Comparison of ENCODE assay signal across 1 cellular context in the genomic region with DNA sequence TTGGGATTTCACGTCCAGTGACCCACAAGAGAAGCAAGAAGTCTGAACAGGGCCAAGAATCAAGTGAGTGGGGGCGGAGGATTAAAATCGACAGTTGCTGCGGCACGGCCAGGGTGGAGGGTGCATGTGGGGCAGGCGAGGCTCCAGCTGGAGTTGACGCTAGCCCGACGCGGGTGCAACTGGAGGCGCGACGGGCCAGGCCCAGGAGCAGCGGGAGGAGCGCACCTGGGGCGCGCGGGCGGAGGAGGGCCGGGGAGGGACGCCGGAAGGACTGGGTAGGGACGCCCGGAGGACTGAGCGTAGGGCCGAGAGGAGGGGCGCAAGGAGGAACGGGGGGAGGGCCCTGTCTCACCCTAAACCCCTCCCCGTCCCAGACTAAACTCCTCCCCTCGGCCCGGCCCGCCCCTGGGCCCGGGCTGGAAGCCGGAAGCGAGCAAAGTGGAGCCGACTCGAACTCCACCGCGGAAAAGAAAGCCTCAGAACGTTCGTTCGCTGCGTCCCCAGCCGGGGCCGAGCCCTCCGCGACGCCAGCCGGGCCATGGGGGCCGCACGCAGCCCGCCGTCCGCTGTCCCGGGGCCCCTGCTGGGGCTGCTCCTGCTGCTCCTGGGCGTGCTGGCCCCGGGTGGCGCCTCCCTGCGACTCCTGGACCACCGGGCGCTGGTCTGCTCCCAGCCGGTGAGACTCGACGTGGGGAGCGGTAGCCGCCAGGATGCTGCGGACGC.
TF ChIP-seq lines count a peak whose summit lies in the region.

A gene with protein sequence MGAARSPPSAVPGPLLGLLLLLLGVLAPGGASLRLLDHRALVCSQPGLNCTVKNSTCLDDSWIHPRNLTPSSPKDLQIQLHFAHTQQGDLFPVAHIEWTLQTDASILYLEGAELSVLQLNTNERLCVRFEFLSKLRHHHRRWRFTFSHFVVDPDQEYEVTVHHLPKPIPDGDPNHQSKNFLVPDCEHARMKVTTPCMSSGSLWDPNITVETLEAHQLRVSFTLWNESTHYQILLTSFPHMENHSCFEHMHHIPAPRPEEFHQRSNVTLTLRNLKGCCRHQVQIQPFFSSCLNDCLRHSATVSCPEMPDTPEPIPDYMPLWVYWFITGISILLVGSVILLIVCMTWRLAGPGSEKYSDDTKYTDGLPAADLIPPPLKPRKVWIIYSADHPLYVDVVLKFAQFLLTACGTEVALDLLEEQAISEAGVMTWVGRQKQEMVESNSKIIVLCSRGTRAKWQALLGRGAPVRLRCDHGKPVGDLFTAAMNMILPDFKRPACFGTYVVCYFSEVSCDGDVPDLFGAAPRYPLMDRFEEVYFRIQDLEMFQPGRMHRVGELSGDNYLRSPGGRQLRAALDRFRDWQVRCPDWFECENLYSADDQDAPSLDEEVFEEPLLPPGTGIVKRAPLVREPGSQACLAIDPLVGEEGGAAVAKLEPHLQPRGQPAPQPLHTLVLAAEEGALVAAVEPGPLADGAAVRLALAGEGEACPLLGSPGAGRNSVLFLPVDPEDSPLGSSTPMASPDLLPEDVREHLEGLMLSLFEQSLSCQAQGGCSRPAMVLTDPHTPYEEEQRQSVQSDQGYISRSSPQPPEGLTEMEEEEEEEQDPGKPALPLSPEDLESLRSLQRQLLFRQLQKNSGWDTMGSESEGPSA (plus strand): TSS at position 447 of the 723 bp plus-strand sequence. CDS start 92 bp downstream, at position 539.

TF ChIP-seq in HepG2, 621 proteins besides CTCF, POLR2A, EP300 and RAD21 (continued from another document and continues in another):
- TF ChIP-seq, protein P1, sequence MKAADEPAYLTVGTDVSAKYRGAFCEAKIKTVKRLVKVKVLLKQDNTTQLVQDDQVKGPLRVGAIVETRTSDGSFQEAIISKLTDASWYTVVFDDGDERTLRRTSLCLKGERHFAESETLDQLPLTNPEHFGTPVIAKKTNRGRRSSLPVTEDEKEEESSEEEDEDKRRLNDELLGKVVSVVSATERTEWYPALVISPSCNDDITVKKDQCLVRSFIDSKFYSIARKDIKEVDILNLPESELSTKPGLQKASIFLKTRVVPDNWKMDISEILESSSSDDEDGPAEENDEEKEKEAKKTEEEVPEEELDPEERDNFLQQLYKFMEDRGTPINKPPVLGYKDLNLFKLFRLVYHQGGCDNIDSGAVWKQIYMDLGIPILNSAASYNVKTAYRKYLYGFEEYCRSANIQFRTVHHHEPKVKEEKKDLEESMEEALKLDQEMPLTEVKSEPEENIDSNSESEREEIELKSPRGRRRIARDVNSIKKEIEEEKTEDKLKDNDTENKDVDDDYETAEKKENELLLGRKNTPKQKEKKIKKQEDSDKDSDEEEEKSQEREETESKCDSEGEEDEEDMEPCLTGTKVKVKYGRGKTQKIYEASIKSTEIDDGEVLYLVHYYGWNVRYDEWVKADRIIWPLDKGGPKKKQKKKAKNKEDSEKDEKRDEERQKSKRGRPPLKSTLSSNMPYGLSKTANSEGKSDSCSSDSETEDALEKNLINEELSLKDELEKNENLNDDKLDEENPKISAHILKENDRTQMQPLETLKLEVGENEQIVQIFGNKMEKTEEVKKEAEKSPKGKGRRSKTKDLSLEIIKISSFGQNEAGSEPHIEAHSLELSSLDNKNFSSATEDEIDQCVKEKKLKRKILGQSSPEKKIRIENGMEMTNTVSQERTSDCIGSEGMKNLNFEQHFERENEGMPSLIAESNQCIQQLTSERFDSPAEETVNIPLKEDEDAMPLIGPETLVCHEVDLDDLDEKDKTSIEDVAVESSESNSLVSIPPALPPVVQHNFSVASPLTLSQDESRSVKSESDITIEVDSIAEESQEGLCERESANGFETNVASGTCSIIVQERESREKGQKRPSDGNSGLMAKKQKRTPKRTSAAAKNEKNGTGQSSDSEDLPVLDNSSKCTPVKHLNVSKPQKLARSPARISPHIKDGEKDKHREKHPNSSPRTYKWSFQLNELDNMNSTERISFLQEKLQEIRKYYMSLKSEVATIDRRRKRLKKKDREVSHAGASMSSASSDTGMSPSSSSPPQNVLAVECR (CRISPR knock-in tag; IDR thresholded peaks at IDR 0.05; ENCODE audit: borderline replicate concordance) = peak; percentile 68; the same call in 1 of the 2 replicates
- TF ChIP-seq KMT2A (CRISPR knock-in tag; IDR thresholded peaks at IDR 0.05) = no peak
- no peak for TF ChIP-seq POGZ (CRISPR knock-in tag; IDR thresholded peaks at IDR 0.05)
- peak; percentile 21 for TF ChIP-seq HNRNPK (IDR thresholded peaks at IDR 0.05; ENCODE audit: low read depth, low read length, poor library complexity, severe bottlenecking)
- TF ChIP-seq HNRNPLL (IDR thresholded peaks at IDR 0.05; ENCODE audit: low read depth, low read length, poor library complexity, severe bottlenecking) = peak; percentile 76
- TF ChIP-seq, protein P2, sequence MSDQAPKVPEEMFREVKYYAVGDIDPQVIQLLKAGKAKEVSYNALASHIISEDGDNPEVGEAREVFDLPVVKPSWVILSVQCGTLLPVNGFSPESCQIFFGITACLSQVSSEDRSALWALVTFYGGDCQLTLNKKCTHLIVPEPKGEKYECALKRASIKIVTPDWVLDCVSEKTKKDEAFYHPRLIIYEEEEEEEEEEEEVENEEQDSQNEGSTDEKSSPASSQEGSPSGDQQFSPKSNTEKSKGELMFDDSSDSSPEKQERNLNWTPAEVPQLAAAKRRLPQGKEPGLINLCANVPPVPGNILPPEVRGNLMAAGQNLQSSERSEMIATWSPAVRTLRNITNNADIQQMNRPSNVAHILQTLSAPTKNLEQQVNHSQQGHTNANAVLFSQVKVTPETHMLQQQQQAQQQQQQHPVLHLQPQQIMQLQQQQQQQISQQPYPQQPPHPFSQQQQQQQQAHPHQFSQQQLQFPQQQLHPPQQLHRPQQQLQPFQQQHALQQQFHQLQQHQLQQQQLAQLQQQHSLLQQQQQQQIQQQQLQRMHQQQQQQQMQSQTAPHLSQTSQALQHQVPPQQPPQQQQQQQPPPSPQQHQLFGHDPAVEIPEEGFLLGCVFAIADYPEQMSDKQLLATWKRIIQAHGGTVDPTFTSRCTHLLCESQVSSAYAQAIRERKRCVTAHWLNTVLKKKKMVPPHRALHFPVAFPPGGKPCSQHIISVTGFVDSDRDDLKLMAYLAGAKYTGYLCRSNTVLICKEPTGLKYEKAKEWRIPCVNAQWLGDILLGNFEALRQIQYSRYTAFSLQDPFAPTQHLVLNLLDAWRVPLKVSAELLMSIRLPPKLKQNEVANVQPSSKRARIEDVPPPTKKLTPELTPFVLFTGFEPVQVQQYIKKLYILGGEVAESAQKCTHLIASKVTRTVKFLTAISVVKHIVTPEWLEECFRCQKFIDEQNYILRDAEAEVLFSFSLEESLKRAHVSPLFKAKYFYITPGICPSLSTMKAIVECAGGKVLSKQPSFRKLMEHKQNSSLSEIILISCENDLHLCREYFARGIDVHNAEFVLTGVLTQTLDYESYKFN (CRISPR knock-in tag; conservative IDR thresholded peaks at IDR 0.05) = no peak
- TF ChIP-seq RCOR2 (CRISPR knock-in tag; IDR thresholded peaks at IDR 0.05) = no peak
- TF ChIP-seq, protein P3, sequence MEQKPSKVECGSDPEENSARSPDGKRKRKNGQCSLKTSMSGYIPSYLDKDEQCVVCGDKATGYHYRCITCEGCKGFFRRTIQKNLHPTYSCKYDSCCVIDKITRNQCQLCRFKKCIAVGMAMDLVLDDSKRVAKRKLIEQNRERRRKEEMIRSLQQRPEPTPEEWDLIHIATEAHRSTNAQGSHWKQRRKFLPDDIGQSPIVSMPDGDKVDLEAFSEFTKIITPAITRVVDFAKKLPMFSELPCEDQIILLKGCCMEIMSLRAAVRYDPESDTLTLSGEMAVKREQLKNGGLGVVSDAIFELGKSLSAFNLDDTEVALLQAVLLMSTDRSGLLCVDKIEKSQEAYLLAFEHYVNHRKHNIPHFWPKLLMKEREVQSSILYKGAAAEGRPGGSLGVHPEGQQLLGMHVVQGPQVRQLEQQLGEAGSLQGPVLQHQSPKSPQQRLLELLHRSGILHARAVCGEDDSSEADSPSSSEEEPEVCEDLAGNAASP (CRISPR knock-in tag; IDR thresholded peaks at IDR 0.05; ENCODE audit: borderline replicate concordance) = peak; percentile 17; the same call in 1 of the 2 replicates
- peak; percentile 92 for TF ChIP-seq ZFX (CRISPR knock-in tag; IDR thresholded peaks at IDR 0.05; ENCODE audit: low read depth)
- TF ChIP-seq HIVEP1 (CRISPR knock-in tag; IDR thresholded peaks at IDR 0.05) = no peak
- TF ChIP-seq ZSCAN9 (CRISPR knock-in tag; IDR thresholded peaks at IDR 0.05; ENCODE audit: borderline replicate concordance) = 0 out of 2 replicates have a peak, but pooled peaks have one; percentile 26
- no peak for TF ChIP-seq XRCC5 (optimal IDR thresholded peaks at IDR 0.05; ENCODE audit: low read length)
- TF ChIP-seq TBL1XR1 (IDR thresholded peaks at IDR 0.05; ENCODE audit: borderline replicate concordance, low read length, partially characterized antibody) = no peak
- no peak for TF ChIP-seq RFXANK (CRISPR knock-in tag; IDR thresholded peaks at IDR 0.05)
- TF ChIP-seq ZNF232 (CRISPR knock-in tag; IDR thresholded peaks at IDR 0.05; ENCODE audit: borderline replicate concordance) = 0 out of 2 replicates have a peak, but pooled peaks have one; percentile 21
- TF ChIP-seq ZKSCAN5 (CRISPR knock-in tag; IDR thresholded peaks at IDR 0.05) = no peak
- TF ChIP-seq, protein P4, sequence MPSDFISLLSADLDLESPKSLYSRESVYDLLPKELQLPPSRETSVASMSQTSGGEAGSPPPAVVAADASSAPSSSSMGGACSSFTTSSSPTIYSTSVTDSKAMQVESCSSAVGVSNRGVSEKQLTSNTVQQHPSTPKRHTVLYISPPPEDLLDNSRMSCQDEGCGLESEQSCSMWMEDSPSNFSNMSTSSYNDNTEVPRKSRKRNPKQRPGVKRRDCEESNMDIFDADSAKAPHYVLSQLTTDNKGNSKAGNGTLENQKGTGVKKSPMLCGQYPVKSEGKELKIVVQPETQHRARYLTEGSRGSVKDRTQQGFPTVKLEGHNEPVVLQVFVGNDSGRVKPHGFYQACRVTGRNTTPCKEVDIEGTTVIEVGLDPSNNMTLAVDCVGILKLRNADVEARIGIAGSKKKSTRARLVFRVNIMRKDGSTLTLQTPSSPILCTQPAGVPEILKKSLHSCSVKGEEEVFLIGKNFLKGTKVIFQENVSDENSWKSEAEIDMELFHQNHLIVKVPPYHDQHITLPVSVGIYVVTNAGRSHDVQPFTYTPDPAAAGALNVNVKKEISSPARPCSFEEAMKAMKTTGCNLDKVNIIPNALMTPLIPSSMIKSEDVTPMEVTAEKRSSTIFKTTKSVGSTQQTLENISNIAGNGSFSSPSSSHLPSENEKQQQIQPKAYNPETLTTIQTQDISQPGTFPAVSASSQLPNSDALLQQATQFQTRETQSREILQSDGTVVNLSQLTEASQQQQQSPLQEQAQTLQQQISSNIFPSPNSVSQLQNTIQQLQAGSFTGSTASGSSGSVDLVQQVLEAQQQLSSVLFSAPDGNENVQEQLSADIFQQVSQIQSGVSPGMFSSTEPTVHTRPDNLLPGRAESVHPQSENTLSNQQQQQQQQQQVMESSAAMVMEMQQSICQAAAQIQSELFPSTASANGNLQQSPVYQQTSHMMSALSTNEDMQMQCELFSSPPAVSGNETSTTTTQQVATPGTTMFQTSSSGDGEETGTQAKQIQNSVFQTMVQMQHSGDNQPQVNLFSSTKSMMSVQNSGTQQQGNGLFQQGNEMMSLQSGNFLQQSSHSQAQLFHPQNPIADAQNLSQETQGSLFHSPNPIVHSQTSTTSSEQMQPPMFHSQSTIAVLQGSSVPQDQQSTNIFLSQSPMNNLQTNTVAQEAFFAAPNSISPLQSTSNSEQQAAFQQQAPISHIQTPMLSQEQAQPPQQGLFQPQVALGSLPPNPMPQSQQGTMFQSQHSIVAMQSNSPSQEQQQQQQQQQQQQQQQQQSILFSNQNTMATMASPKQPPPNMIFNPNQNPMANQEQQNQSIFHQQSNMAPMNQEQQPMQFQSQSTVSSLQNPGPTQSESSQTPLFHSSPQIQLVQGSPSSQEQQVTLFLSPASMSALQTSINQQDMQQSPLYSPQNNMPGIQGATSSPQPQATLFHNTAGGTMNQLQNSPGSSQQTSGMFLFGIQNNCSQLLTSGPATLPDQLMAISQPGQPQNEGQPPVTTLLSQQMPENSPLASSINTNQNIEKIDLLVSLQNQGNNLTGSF (CRISPR knock-in tag; IDR thresholded peaks at IDR 0.05) = no peak
- TF ChIP-seq FOXP1 (IDR thresholded peaks at IDR 0.05) = no peak
- no peak for TF ChIP-seq FOXP1 (CRISPR knock-in tag; IDR thresholded peaks at IDR 0.05)
- TF ChIP-seq ZMYM2 (CRISPR knock-in tag; IDR thresholded peaks at IDR 0.05) = no peak
- no peak for TF ChIP-seq SETDB1 (CRISPR knock-in tag; IDR thresholded peaks at IDR 0.05; ENCODE audit: borderline replicate concordance)
- TF ChIP-seq, protein P5, sequence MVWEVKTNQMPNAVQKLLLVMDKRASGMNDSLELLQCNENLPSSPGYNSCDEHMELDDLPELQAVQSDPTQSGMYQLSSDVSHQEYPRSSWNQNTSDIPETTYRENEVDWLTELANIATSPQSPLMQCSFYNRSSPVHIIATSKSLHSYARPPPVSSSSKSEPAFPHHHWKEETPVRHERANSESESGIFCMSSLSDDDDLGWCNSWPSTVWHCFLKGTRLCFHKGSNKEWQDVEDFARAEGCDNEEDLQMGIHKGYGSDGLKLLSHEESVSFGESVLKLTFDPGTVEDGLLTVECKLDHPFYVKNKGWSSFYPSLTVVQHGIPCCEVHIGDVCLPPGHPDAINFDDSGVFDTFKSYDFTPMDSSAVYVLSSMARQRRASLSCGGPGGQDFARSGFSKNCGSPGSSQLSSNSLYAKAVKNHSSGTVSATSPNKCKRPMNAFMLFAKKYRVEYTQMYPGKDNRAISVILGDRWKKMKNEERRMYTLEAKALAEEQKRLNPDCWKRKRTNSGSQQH (CRISPR knock-in tag; IDR thresholded peaks at IDR 0.05; ENCODE audit: low read depth) = peak; percentile 44; the same call in 1 of the 2 replicates
- peak; percentile 68; the same call in 1 of the 2 replicates for TF ChIP-seq KAT8 (CRISPR knock-in tag; IDR thresholded peaks at IDR 0.05)
- TF ChIP-seq ESRRA (CRISPR knock-in tag; IDR thresholded peaks at IDR 0.05; ENCODE audit: low read depth) = no peak
- TF ChIP-seq, protein P6, sequence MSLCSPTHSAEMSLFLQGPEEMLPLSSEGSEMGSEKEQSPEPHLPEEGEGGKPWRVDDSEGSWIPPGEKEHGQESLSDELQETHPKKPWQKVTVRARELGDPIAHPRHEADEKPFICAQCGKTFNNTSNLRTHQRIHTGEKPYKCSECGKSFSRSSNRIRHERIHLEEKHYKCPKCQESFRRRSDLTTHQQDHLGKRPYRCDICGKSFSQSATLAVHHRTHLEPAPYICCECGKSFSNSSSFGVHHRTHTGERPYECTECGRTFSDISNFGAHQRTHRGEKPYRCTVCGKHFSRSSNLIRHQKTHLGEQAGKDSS (CRISPR knock-in tag; IDR thresholded peaks at IDR 0.05; ENCODE audit: borderline replicate concordance, low read depth) = no peak
- peak; percentile 82 for TF ChIP-seq RBFOX2 (IDR thresholded peaks at IDR 0.05; ENCODE audit: low read depth, low read length)
- 0 out of 2 replicates have a peak, but pooled peaks have one; percentile 19 for TF ChIP-seq RNF2 (conservative IDR thresholded peaks at IDR 0.05; ENCODE audit: low read depth)
- peak; percentile 43; the same call in 1 of the 2 replicates for TF ChIP-seq THAP11 (CRISPR knock-in tag; IDR thresholded peaks at IDR 0.05)
- TF ChIP-seq NFKB2 (CRISPR knock-in tag; IDR thresholded peaks at IDR 0.05; ENCODE audit: borderline replicate concordance) = peak; percentile 10; the same call in 1 of the 2 replicates
- TF ChIP-seq MXI1 (IDR thresholded peaks at IDR 0.05; ENCODE audit: borderline replicate concordance, low read depth, low read length) = no peak; the same call in 2 of the 3 replicates
- TF ChIP-seq, protein P7, sequence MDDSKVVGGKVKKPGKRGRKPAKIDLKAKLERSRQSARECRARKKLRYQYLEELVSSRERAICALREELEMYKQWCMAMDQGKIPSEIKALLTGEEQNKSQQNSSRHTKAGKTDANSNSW (CRISPR knock-in tag; IDR thresholded peaks at IDR 0.05; ENCODE audit: borderline replicate concordance) = no peak
- TF ChIP-seq, protein P8, sequence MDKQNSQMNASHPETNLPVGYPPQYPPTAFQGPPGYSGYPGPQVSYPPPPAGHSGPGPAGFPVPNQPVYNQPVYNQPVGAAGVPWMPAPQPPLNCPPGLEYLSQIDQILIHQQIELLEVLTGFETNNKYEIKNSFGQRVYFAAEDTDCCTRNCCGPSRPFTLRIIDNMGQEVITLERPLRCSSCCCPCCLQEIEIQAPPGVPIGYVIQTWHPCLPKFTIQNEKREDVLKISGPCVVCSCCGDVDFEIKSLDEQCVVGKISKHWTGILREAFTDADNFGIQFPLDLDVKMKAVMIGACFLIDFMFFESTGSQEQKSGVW (CRISPR knock-in tag; IDR thresholded peaks at IDR 0.05; ENCODE audit: borderline replicate concordance) = no peak
